1 cellular context compared by ENCODE assay signal in the genomic region with DNA sequence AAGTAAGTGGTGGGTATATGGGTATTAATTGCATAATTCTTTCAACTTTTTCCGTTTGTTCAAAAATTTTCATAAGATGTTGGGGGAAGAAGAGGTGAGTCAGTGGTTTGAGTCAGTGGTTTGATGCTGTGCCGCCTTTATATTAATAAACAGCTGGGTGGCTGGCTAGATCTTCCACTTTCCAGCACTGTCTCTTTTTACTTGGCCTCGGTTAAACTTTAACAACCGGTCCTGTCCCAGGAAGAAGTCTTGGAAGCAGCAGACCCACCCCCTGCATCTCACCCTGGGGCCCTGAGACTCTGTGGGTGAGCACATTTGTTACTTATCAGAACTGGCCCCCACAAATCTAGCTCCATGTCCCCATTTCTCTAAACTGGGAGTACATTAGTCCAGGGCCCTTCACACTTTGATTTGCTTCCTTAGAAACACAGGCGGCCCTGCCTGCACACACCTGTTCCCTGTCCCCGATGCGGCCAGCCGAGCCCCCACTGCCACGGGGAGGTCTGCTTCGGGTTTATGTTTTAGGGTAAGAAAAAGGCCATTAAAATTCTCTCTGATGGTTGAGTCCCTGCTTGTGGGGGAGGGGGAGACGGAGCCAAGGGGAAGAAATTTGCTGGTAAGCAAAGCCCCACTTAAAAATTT.
TF ChIP-seq lines count a peak whose summit lies in the region.

No MANE protein-coding gene starts in this region.

TF ChIP-seq in HepG2, 621 proteins besides CTCF, POLR2A, EP300 and RAD21 (continued from another document):
- TF ChIP-seq, protein P1, sequence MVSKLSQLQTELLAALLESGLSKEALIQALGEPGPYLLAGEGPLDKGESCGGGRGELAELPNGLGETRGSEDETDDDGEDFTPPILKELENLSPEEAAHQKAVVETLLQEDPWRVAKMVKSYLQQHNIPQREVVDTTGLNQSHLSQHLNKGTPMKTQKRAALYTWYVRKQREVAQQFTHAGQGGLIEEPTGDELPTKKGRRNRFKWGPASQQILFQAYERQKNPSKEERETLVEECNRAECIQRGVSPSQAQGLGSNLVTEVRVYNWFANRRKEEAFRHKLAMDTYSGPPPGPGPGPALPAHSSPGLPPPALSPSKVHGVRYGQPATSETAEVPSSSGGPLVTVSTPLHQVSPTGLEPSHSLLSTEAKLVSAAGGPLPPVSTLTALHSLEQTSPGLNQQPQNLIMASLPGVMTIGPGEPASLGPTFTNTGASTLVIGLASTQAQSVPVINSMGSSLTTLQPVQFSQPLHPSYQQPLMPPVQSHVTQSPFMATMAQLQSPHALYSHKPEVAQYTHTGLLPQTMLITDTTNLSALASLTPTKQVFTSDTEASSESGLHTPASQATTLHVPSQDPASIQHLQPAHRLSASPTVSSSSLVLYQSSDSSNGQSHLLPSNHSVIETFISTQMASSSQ (IDR thresholded peaks at IDR 0.05; ENCODE audit: low read depth) = peak; percentile 42
- TF ChIP-seq, protein P1 (CRISPR knock-in tag; IDR thresholded peaks at IDR 0.05; ENCODE audit: borderline replicate concordance) = no peak
- TF ChIP-seq, protein P2, sequence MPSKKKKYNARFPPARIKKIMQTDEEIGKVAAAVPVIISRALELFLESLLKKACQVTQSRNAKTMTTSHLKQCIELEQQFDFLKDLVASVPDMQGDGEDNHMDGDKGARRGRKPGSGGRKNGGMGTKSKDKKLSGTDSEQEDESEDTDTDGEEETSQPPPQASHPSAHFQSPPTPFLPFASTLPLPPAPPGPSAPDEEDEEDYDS (CRISPR knock-in tag; IDR thresholded peaks at IDR 0.05) = 0 out of 2 replicates have a peak, but pooled peaks have one; percentile 14
- 0 out of 2 replicates have a peak, but pooled peaks have one; percentile 12 for TF ChIP-seq KDM5A (IDR thresholded peaks at IDR 0.05; ENCODE audit: borderline replicate concordance, low read length)
- no peak for TF ChIP-seq ZNF550 (CRISPR knock-in tag; IDR thresholded peaks at IDR 0.05; ENCODE audit: borderline replicate concordance)
- 0 out of 2 replicates have a peak, but pooled peaks have one; percentile 28 for TF ChIP-seq GFI1 (CRISPR knock-in tag; IDR thresholded peaks at IDR 0.05; ENCODE audit: borderline replicate concordance)
- TF ChIP-seq PCBP1 (IDR thresholded peaks at IDR 0.05; ENCODE audit: borderline replicate concordance, low read depth, low read length) = no peak
- no peak for TF ChIP-seq ZMYM3 (CRISPR knock-in tag; IDR thresholded peaks at IDR 0.05)
- TF ChIP-seq, protein P3, sequence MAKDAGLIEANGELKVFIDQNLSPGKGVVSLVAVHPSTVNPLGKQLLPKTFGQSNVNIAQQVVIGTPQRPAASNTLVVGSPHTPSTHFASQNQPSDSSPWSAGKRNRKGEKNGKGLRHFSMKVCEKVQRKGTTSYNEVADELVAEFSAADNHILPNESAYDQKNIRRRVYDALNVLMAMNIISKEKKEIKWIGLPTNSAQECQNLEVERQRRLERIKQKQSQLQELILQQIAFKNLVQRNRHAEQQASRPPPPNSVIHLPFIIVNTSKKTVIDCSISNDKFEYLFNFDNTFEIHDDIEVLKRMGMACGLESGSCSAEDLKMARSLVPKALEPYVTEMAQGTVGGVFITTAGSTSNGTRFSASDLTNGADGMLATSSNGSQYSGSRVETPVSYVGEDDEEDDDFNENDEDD (CRISPR knock-in tag; IDR thresholded peaks at IDR 0.05; ENCODE audit: borderline replicate concordance) = no peak
- TF ChIP-seq KLF6 (CRISPR knock-in tag; IDR thresholded peaks at IDR 0.05) = 0 out of 2 replicates have a peak, but pooled peaks have one; percentile 45
- 0 out of 2 replicates have a peak, but pooled peaks have one; percentile 4 for TF ChIP-seq CREM (IDR thresholded peaks at IDR 0.05)
- TF ChIP-seq CREM (CRISPR knock-in tag; IDR thresholded peaks at IDR 0.05) = no peak
- no peak for TF ChIP-seq CHD4 (IDR thresholded peaks at IDR 0.05; ENCODE audit: borderline replicate concordance, low read length)
- no peak for TF ChIP-seq ZNF382 (CRISPR knock-in tag; IDR thresholded peaks at IDR 0.05; ENCODE audit: borderline replicate concordance)
- TF ChIP-seq, protein P4, sequence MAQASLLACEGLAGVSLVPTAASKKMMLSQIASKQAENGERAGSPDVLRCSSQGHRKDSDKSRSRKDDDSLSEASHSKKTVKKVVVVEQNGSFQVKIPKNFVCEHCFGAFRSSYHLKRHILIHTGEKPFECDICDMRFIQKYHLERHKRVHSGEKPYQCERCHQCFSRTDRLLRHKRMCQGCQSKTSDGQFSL (CRISPR knock-in tag; IDR thresholded peaks at IDR 0.05) = 0 out of 2 replicates have a peak, but pooled peaks have one; percentile 21
- TF ChIP-seq RORA (CRISPR knock-in tag; IDR thresholded peaks at IDR 0.05) = 0 out of 2 replicates have a peak, but pooled peaks have one; percentile 10
- TF ChIP-seq, protein P5, sequence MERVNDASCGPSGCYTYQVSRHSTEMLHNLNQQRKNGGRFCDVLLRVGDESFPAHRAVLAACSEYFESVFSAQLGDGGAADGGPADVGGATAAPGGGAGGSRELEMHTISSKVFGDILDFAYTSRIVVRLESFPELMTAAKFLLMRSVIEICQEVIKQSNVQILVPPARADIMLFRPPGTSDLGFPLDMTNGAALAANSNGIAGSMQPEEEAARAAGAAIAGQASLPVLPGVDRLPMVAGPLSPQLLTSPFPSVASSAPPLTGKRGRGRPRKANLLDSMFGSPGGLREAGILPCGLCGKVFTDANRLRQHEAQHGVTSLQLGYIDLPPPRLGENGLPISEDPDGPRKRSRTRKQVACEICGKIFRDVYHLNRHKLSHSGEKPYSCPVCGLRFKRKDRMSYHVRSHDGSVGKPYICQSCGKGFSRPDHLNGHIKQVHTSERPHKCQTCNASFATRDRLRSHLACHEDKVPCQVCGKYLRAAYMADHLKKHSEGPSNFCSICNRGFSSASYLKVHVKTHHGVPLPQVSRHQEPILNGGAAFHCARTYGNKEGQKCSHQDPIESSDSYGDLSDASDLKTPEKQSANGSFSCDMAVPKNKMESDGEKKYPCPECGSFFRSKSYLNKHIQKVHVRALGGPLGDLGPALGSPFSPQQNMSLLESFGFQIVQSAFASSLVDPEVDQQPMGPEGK (CRISPR knock-in tag; IDR thresholded peaks at IDR 0.05) = peak; percentile 50; the same call in 1 of the 2 replicates
- TF ChIP-seq, protein P6, sequence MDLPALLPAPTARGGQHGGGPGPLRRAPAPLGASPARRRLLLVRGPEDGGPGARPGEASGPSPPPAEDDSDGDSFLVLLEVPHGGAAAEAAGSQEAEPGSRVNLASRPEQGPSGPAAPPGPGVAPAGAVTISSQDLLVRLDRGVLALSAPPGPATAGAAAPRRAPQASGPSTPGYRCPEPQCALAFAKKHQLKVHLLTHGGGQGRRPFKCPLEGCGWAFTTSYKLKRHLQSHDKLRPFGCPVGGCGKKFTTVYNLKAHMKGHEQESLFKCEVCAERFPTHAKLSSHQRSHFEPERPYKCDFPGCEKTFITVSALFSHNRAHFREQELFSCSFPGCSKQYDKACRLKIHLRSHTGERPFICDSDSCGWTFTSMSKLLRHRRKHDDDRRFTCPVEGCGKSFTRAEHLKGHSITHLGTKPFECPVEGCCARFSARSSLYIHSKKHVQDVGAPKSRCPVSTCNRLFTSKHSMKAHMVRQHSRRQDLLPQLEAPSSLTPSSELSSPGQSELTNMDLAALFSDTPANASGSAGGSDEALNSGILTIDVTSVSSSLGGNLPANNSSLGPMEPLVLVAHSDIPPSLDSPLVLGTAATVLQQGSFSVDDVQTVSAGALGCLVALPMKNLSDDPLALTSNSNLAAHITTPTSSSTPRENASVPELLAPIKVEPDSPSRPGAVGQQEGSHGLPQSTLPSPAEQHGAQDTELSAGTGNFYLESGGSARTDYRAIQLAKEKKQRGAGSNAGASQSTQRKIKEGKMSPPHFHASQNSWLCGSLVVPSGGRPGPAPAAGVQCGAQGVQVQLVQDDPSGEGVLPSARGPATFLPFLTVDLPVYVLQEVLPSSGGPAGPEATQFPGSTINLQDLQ (CRISPR knock-in tag; IDR thresholded peaks at IDR 0.05) = 0 out of 2 replicates have a peak, but pooled peaks have one; percentile 32
- TF ChIP-seq ZNF883 (CRISPR knock-in tag; IDR thresholded peaks at IDR 0.05; ENCODE audit: not compliant biosample characterization) = no peak
- TF ChIP-seq, protein P7, sequence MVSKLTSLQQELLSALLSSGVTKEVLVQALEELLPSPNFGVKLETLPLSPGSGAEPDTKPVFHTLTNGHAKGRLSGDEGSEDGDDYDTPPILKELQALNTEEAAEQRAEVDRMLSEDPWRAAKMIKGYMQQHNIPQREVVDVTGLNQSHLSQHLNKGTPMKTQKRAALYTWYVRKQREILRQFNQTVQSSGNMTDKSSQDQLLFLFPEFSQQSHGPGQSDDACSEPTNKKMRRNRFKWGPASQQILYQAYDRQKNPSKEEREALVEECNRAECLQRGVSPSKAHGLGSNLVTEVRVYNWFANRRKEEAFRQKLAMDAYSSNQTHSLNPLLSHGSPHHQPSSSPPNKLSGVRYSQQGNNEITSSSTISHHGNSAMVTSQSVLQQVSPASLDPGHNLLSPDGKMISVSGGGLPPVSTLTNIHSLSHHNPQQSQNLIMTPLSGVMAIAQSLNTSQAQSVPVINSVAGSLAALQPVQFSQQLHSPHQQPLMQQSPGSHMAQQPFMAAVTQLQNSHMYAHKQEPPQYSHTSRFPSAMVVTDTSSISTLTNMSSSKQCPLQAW (CRISPR knock-in tag; IDR thresholded peaks at IDR 0.05) = 0 out of 2 replicates have a peak, but pooled peaks have one; percentile 12
- TF ChIP-seq ZNF891 (CRISPR knock-in tag; IDR thresholded peaks at IDR 0.05) = no peak
- TF ChIP-seq ZNF615 (CRISPR knock-in tag; IDR thresholded peaks at IDR 0.05; ENCODE audit: borderline replicate concordance) = 0 out of 2 replicates have a peak, but pooled peaks have one; percentile 32
- TF ChIP-seq RFX5 (IDR thresholded peaks at IDR 0.05; ENCODE audit: low read depth, low read length) = peak; percentile 59; the same call in 1 of the 2 replicates
- TF ChIP-seq ZNF816 (CRISPR knock-in tag; IDR thresholded peaks at IDR 0.05; ENCODE audit: borderline replicate concordance) = 0 out of 2 replicates have a peak, but pooled peaks have one; percentile 2
